In the genomic region with DNA sequence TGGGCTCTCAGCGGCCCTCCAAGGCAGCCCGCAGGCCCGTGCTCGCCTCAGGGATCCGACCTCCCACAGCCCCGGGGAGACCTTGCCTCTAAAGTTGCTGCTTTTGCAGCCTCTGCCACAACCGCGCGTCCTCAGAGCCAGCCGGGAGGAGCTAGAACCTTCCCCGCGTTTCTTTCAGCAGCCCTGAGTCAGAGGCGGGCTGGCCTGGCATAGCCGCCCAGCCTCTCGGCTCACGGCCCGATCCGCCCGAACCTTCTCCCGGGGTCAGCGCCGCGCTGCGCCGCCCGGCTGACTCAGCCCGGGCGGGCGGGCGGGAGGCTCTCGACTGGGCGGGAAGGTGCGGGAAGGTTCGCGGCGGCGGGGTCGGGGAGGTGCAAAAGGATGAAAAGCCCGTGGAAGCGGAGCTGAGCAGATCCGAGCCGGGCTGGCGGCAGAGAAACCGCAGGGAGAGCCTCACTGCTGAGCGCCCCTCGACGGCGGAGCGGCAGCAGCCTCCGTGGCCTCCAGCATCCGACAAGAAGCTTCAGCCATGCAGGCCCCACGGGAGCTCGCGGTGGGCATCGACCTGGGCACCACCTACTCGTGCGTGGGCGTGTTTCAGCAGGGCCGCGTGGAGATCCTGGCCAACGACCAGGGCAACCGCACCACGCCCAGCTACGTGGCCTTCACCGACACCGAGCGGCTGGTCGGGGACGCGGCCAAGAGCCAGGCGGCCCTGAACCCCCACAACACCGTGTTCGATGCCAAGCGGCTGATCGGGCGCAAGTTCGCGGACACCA, we compare ENCODE assay signal across 8 cellular contexts. TPM values are rescaled to one million over a fixed set of nuclear protein-coding genes. Genes with fewer than 3 reads are reported as not detected.
DNase-seq lines count a peak whose midpoint lies in the region; ATAC-seq and TF ChIP-seq lines count a peak whose summit lies in the region.
"Not testable (repeated sequence)": the region's sequence is repeated elsewhere in the genome, so short reads cannot be mapped to it uniquely, and the experiment has no call there.
"Had no signal": no experiment of that assay in that cellular context is flagged by ENCODE, and none has a peak within 500 bp of the region (broad histone marks: within the 10 kb centered on the region; RNA-seq: fewer than 3 reads in every experiment).

No MANE protein-coding gene starts in this region.

- intact Hi-C loops in sciatic nerve (cut with DNase I): not testable (repeated sequence)

- H3K9me3 ChIP-seq in MG63: not testable (repeated sequence)

- ATAC-seq in left lobe of liver (peak; percentile 71), sciatic nerve (peak; percentile 57)

- H3K36me3 ChIP-seq in MG63: not testable (repeated sequence)

- H3K27ac ChIP-seq in coronary artery: not testable (repeated sequence)

- not testable (repeated sequence) for TF ChIP-seq CTCF in coronary artery (IDR thresholded peaks at IDR 0.05)

- not testable (repeated sequence) for H3K27me3 ChIP-seq in MG63

- not testable (repeated sequence) for H3K4me3 ChIP-seq in MG63
- peak overlapping the region; percentile 64 for H3K4me3 ChIP-seq in coronary artery

- DNase-seq in D341Med (ENCODE audit: low spot score): peak; percentile 15
- peak; percentile 78 for DNase-seq in MG63
- peak; percentile 69 for DNase-seq in activated effector memory CD4-positive, alpha-beta T cell treated with anti-CD3 and anti-CD28 coated beads, Interleukin-2, amount 50 U/mL, for 16 hours
- DNase-seq in coronary artery (ENCODE audit: low spot score); left lobe of liver (ENCODE audit: low spot score); sciatic nerve (ENCODE audit: low spot score): not testable (repeated sequence)
- peak; percentile 8 for DNase-seq in germinal center (ENCODE audit: low spot score)

RNA-seq across cellular contexts. Expression of gene FCGR3B, which starts 25.0 kb away (rescaled TPM):
- not detected in 2 replicates for total RNA-seq in MG63 (2014; rRNA removed; shearing (Covaris generic); ENCODE audit: low replicate concordance)
- 1.9 TPM for total RNA-seq in left lobe of liver
- total RNA-seq in sciatic nerve: 20.7 TPM
- total RNA-seq: Caco-2 had no signal

RNA-seq across cellular contexts. Expression of gene FCGR3A, which starts 56.3 kb away (rescaled TPM):
- total RNA-seq in MG63 (2014; rRNA removed; shearing (Covaris generic); ENCODE audit: low replicate concordance): not detected in 2 replicates
- 25.2 TPM for total RNA-seq in left lobe of liver
- 48.8 TPM for total RNA-seq in sciatic nerve
- total RNA-seq: Caco-2 had no signal

RNA-seq across cellular contexts. Expression of gene FCGR2B, which starts 57.0 kb away (rescaled TPM):
- total RNA-seq in MG63 (2014; rRNA removed; shearing (Covaris generic); ENCODE audit: low replicate concordance): not detected in 2 replicates
- total RNA-seq in left lobe of liver: 14.9 TPM
- 30.2 TPM for total RNA-seq in sciatic nerve
- total RNA-seq: Caco-2 had no signal

Comparison
In these comparisons a context has a peak if more than half of its experiments do, and no peak if none do; other contexts are left out.
1. RNA of gene FCGR3A, which starts 56.3 kb away (total RNA-seq): 48.8 TPM in sciatic nerve (single experiment) and 25.2 TPM in left lobe of liver (single experiment); not detected in MG63; every median in the first group is over 10 times any median in the second.
2. RNA of gene FCGR2B, which starts 57.0 kb away (total RNA-seq): 30.2 TPM in sciatic nerve (single experiment) and 14.9 TPM in left lobe of liver (single experiment); not detected in MG63; every median in the first group is over 10 times any median in the second.